Comparison of ENCODE assay signal across 1 cellular context in the genomic region with DNA sequence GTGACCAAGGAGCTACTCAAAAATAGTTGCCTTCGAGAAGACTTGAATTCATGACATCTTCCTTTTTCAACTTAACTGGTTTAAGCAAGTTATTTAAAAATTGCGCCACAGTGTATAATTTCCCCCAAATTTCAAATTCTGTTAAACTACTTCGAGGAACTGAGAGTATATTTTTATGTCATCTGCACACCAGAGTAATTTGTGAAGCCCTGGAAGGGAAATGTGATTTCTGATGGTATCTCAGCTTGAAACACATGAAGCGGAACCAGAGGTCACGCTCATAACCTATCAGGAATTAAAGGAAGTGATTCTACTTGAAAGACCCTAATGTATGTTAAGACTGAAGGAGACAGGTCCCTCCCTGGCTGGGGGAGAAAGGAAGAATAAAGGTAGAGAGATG.
TF ChIP-seq lines count a peak whose summit lies in the region.

No MANE protein-coding gene starts in this region.

TF ChIP-seq in GM12878, 131 proteins besides CTCF, POLR2A, EP300 and RAD21 (continued from another document and continues in another):
- TF ChIP-seq, protein P1, sequence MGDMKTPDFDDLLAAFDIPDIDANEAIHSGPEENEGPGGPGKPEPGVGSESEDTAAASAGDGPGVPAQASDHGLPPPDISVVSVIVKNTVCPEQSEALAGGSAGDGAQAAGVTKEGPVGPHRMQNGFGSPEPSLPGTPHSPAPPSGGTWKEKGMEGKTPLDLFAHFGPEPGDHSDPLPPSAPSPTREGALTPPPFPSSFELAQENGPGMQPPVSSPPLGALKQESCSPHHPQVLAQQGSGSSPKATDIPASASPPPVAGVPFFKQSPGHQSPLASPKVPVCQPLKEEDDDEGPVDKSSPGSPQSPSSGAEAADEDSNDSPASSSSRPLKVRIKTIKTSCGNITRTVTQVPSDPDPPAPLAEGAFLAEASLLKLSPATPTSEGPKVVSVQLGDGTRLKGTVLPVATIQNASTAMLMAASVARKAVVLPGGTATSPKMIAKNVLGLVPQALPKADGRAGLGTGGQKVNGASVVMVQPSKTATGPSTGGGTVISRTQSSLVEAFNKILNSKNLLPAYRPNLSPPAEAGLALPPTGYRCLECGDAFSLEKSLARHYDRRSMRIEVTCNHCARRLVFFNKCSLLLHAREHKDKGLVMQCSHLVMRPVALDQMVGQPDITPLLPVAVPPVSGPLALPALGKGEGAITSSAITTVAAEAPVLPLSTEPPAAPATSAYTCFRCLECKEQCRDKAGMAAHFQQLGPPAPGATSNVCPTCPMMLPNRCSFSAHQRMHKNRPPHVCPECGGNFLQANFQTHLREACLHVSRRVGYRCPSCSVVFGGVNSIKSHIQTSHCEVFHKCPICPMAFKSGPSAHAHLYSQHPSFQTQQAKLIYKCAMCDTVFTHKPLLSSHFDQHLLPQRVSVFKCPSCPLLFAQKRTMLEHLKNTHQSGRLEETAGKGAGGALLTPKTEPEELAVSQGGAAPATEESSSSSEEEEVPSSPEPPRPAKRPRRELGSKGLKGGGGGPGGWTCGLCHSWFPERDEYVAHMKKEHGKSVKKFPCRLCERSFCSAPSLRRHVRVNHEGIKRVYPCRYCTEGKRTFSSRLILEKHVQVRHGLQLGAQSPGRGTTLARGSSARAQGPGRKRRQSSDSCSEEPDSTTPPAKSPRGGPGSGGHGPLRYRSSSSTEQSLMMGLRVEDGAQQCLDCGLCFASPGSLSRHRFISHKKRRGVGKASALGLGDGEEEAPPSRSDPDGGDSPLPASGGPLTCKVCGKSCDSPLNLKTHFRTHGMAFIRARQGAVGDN (IDR thresholded peaks at IDR 0.05), result peak; percentile 59
- TF ChIP-seq KDM1A (IDR thresholded peaks at IDR 0.05; ENCODE audit: borderline replicate concordance), result no peak
- no peak for TF ChIP-seq FOS (IDR thresholded peaks at IDR 0.05; ENCODE audit: borderline replicate concordance, extremely low read depth, insufficient read length)
- TF ChIP-seq SREBF1 (IDR thresholded peaks at IDR 0.05; ENCODE audit: low read length), result no peak
- TF ChIP-seq, protein P2, sequence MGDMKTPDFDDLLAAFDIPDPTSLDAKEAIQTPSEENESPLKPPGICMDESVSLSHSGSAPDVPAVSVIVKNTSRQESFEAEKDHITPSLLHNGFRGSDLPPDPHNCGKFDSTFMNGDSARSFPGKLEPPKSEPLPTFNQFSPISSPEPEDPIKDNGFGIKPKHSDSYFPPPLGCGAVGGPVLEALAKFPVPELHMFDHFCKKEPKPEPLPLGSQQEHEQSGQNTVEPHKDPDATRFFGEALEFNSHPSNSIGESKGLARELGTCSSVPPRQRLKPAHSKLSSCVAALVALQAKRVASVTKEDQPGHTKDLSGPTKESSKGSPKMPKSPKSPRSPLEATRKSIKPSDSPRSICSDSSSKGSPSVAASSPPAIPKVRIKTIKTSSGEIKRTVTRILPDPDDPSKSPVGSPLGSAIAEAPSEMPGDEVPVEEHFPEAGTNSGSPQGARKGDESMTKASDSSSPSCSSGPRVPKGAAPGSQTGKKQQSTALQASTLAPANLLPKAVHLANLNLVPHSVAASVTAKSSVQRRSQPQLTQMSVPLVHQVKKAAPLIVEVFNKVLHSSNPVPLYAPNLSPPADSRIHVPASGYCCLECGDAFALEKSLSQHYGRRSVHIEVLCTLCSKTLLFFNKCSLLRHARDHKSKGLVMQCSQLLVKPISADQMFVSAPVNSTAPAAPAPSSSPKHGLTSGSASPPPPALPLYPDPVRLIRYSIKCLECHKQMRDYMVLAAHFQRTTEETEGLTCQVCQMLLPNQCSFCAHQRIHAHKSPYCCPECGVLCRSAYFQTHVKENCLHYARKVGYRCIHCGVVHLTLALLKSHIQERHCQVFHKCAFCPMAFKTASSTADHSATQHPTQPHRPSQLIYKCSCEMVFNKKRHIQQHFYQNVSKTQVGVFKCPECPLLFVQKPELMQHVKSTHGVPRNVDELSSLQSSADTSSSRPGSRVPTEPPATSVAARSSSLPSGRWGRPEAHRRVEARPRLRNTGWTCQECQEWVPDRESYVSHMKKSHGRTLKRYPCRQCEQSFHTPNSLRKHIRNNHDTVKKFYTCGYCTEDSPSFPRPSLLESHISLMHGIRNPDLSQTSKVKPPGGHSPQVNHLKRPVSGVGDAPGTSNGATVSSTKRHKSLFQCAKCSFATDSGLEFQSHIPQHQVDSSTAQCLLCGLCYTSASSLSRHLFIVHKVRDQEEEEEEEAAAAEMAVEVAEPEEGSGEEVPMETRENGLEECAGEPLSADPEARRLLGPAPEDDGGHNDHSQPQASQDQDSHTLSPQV (IDR thresholded peaks at IDR 0.05), result no peak
- TF ChIP-seq IKZF1 (conservative IDR thresholded peaks at IDR 0.05), result peak; percentile 82
- no peak for TF ChIP-seq ZNF384 (IDR thresholded peaks at IDR 0.05; ENCODE audit: borderline replicate concordance, low read depth, low read length)
- TF ChIP-seq STAT1 (conservative IDR thresholded peaks at IDR 0.05), result no peak
- peak; percentile 70 for TF ChIP-seq JUNB (IDR thresholded peaks at IDR 0.05)
- TF ChIP-seq POLR2AphosphoS5 (IDR thresholded peaks at IDR 0.05; ENCODE audit: low read length), result no peak
- TF ChIP-seq, protein P3, sequence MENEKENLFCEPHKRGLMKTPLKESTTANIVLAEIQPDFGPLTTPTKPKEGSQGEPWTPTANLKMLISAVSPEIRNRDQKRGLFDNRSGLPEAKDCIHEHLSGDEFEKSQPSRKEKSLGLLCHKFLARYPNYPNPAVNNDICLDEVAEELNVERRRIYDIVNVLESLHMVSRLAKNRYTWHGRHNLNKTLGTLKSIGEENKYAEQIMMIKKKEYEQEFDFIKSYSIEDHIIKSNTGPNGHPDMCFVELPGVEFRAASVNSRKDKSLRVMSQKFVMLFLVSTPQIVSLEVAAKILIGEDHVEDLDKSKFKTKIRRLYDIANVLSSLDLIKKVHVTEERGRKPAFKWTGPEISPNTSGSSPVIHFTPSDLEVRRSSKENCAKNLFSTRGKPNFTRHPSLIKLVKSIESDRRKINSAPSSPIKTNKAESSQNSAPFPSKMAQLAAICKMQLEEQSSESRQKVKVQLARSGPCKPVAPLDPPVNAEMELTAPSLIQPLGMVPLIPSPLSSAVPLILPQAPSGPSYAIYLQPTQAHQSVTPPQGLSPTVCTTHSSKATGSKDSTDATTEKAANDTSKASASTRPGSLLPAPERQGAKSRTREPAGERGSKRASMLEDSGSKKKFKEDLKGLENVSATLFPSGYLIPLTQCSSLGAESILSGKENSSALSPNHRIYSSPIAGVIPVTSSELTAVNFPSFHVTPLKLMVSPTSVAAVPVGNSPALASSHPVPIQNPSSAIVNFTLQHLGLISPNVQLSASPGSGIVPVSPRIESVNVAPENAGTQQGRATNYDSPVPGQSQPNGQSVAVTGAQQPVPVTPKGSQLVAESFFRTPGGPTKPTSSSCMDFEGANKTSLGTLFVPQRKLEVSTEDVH (IDR thresholded peaks at IDR 0.05; ENCODE audit: low read depth, partially characterized antibody), result no peak
- no peak for TF ChIP-seq WRNIP1 (IDR thresholded peaks at IDR 0.05; ENCODE audit: borderline replicate concordance, low read depth, low read length)
- TF ChIP-seq BACH1 (IDR thresholded peaks at IDR 0.05; ENCODE audit: borderline replicate concordance), result no peak
- no peak for TF ChIP-seq MXI1 (IDR thresholded peaks at IDR 0.05; ENCODE audit: low read depth, low read length)
- TF ChIP-seq CBX3 (IDR thresholded peaks at IDR 0.05; ENCODE audit: borderline replicate concordance, low read depth), result no peak
- TF ChIP-seq, protein P4, sequence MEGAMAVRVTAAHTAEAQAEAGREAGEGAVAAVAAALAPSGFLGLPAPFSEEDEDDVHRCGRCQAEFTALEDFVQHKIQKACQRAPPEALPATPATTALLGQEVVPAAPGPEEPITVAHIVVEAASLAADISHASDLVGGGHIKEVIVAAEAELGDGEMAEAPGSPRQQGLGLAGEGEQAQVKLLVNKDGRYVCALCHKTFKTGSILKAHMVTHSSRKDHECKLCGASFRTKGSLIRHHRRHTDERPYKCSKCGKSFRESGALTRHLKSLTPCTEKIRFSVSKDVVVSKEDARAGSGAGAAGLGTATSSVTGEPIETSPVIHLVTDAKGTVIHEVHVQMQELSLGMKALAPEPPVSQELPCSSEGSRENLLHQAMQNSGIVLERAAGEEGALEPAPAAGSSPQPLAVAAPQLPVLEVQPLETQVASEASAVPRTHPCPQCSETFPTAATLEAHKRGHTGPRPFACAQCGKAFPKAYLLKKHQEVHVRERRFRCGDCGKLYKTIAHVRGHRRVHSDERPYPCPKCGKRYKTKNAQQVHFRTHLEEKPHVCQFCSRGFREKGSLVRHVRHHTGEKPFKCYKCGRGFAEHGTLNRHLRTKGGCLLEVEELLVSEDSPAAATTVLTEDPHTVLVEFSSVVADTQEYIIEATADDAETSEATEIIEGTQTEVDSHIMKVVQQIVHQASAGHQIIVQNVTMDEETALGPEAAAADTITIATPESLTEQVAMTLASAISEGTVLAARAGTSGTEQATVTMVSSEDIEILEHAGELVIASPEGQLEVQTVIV (IDR thresholded peaks at IDR 0.05; ENCODE audit: borderline replicate concordance, partially characterized antibody), result no peak
- TF ChIP-seq RBBP5 (conservative IDR thresholded peaks at IDR 0.05), result no peak
- no peak for TF ChIP-seq CHD4 (IDR thresholded peaks at IDR 0.05)
- peak; percentile 95 for TF ChIP-seq NR2F1 (conservative IDR thresholded peaks at IDR 0.05)
- no peak for TF ChIP-seq NR2C2 (IDR thresholded peaks at IDR 0.05; ENCODE audit: borderline replicate concordance, control insufficient read depth, insufficient read length, low read depth)
- TF ChIP-seq HDGF (IDR thresholded peaks at IDR 0.05), result 0 out of 2 replicates have a peak, but pooled peaks have one; percentile 44
- peak; percentile 69 to 73 for TF ChIP-seq BHLHE40 (IDR thresholded peaks at IDR 0.05; ENCODE audit: borderline replicate concordance in 1 of 2, low read depth in 2 of 2, low read length in 1 of 2)
- TF ChIP-seq, protein P5, sequence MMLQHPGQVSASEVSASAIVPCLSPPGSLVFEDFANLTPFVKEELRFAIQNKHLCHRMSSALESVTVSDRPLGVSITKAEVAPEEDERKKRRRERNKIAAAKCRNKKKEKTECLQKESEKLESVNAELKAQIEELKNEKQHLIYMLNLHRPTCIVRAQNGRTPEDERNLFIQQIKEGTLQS (IDR thresholded peaks at IDR 0.05; ENCODE audit: borderline replicate concordance, extremely low read depth, low read depth, low read length), result no peak
- TF ChIP-seq, protein P6, sequence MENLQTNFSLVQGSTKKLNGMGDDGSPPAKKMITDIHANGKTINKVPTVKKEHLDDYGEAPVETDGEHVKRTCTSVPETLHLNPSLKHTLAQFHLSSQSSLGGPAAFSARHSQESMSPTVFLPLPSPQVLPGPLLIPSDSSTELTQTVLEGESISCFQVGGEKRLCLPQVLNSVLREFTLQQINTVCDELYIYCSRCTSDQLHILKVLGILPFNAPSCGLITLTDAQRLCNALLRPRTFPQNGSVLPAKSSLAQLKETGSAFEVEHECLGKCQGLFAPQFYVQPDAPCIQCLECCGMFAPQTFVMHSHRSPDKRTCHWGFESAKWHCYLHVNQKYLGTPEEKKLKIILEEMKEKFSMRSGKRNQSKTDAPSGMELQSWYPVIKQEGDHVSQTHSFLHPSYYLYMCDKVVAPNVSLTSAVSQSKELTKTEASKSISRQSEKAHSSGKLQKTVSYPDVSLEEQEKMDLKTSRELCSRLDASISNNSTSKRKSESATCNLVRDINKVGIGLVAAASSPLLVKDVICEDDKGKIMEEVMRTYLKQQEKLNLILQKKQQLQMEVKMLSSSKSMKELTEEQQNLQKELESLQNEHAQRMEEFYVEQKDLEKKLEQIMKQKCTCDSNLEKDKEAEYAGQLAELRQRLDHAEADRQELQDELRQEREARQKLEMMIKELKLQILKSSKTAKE (IDR thresholded peaks at IDR 0.05; ENCODE audit: low read depth, poor library complexity, severe bottlenecking), result peak; percentile 62
- no peak for TF ChIP-seq FOXK2 (IDR thresholded peaks at IDR 0.05)
- no peak for TF ChIP-seq SMAD1 (IDR thresholded peaks at IDR 0.05; ENCODE audit: low read depth, partially characterized antibody)
- peak; percentile 44; the same call in 1 of the 2 replicates for TF ChIP-seq RAD51 (IDR thresholded peaks at IDR 0.05)
- no peak for TF ChIP-seq TBL1XR1 (IDR thresholded peaks at IDR 0.05; ENCODE audit: low read depth, low read length)
- peak; percentile 88 for TF ChIP-seq MTA2 (IDR thresholded peaks at IDR 0.05; ENCODE audit: low read depth)
- peak; percentile 47; the same call in 1 of the 2 replicates for TF ChIP-seq RUNX3 (IDR thresholded peaks at IDR 0.05; ENCODE audit: low read length)
- no peak for TF ChIP-seq ESRRA (IDR thresholded peaks at IDR 0.05; ENCODE audit: low read length)
- no peak for TF ChIP-seq SP1 (IDR thresholded peaks at IDR 0.05; ENCODE audit: low read depth, low read length)
- no peak for TF ChIP-seq RCOR1 (conservative IDR thresholded peaks at IDR 0.05; ENCODE audit: low read depth, low read length)
- TF ChIP-seq ASH2L (IDR thresholded peaks at IDR 0.05; ENCODE audit: borderline replicate concordance, low read depth), result no peak
- TF ChIP-seq, protein P7, sequence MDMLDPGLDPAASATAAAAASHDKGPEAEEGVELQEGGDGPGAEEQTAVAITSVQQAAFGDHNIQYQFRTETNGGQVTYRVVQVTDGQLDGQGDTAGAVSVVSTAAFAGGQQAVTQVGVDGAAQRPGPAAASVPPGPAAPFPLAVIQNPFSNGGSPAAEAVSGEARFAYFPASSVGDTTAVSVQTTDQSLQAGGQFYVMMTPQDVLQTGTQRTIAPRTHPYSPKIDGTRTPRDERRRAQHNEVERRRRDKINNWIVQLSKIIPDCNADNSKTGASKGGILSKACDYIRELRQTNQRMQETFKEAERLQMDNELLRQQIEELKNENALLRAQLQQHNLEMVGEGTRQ (IDR thresholded peaks at IDR 0.05; ENCODE audit: borderline replicate concordance, low read depth, low read length), result no peak
- TF ChIP-seq TCF3 (IDR thresholded peaks at IDR 0.05; ENCODE audit: borderline replicate concordance, insufficient read depth, low read depth, low read length), result no peak
- TF ChIP-seq ETV6 (conservative IDR thresholded peaks at IDR 0.05 in 1 of 2, IDR thresholded peaks at IDR 0.05 in 1 of 2; ENCODE audit: borderline replicate concordance in 1 of 2, low read depth in 1 of 2), result peak in 1 of 2 experiments; percentile 73; a peak in 1 of 4 replicates
